Comparison of ENCODE assay signal across 11 cellular contexts in the genomic region with DNA sequence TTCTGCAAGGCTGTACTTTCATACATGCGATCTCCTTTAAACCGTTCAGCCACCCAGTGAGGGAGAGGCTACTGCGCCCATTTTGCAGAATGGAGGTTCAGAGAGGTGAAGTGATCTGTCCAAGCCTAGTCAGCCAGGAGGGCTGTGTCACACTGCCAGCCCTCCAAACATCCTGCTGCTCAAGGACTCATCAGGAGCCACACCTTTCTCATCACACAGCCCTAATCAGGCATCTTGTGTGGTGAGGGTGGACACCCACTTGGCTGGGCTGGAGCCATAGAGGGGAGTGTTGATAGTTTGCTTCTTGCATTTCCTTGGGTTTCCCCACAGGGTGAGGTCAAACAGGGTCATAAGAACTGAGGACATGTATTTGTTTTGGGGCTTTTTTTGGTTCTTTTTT. TPM values are rescaled to one million over a fixed set of nuclear protein-coding genes. Genes with fewer than 3 reads are reported as not detected.
DNase-seq lines count a peak whose midpoint lies in the region; ATAC-seq, FAIRE-seq and TF ChIP-seq lines count a peak whose summit lies in the region.
"Had no signal": no experiment of that assay in that cellular context is flagged by ENCODE, and none has a peak within 500 bp of the region (broad histone marks: within the 10 kb centered on the region; RNA-seq: fewer than 3 reads in every experiment).

No MANE protein-coding gene starts in this region.

- CTCF ChIA-PET in GM12878 (lab: Yijun Ruan, JAX), result interaction anchor here (0.9 to 1.7 kb wide), 5 partner anchors 8 to 85 kb away, joined by 3 to 9 read pairs (median 4); no protein-coding TSS in a partner anchor

- no peak for TF ChIP-seq EP300 in GM12878 (IDR thresholded peaks at IDR 0.05; ENCODE audit: borderline replicate concordance in 1 of 2, control insufficient read depth in 1 of 2, low read depth in 2 of 2, low read length in 2 of 2)

- POLR2A ChIA-PET in GM12878 (lab: Charles Lee), result interaction anchor here (1.5 to 1.6 kb wide), 2 partner anchors 10 to 13 kb away, joined by 4 read pairs; no protein-coding TSS in a partner anchor

- H2AFZ ChIP-seq in GM12878 (ENCODE audit: control insufficient read depth, low read depth, low read length), result no peak overlapping the region

- H4K20me1 ChIP-seq in GM12878 (ENCODE audit: control insufficient read depth, insufficient read depth), result no peaks in the 10 kb centered on the region

- H3K36me3 ChIP-seq in KOPT-K1 (ENCODE audit: insufficient read depth, low read length) (no peaks in the 10 kb centered on the region), GM12878 (ENCODE audit: control insufficient read depth in 2 of 2, insufficient read depth in 2 of 2, low read length in 1 of 2) (no peaks in the 10 kb centered on the region), spleen (no peaks in the 10 kb centered on the region)
- H3K36me3 ChIP-seq: pancreas had no signal

- H3K4me2 ChIP-seq in GM12878 (ENCODE audit: control insufficient read depth, insufficient read depth), result no peak overlapping the region

- SMC1A ChIA-PET in GM12878 (lab: Charles Lee; ENCODE audit: uncharacterized antibody, unreplicated experiment), result interaction anchor here (1.0 to 9.3 kb wide), 5 partner anchors 12 to 91 kb away, joined by 3 to 119 read pairs (median 6); partner anchors contain the start of gene OGT

- BruUV-seq in GM12878 (replicated peaks; lab: Mats Ljungman, UMichigan), result TSS peak; percentile 64

- RAD21 ChIA-PET in GM12878 (lab: Charles Lee; ENCODE audit: unreplicated experiment), result interaction anchor here (0.6 to 6.6 kb wide), 6 partner anchors 10 to 215 kb away, joined by 3 to 44 read pairs (median 4); no protein-coding TSS in a partner anchor

- no peaks in the 10 kb centered on the region; the same call in 1 of the 2 replicates for H3K79me2 ChIP-seq in GM12878 (ENCODE audit: control insufficient read depth, insufficient read depth, low read length)

- TF ChIP-seq CTCF in GM12878 (IDR thresholded peaks at IDR 0.05 in 2 of 3, conservative IDR thresholded peaks at IDR 0.05 in 1 of 3; ENCODE audit: control insufficient read depth in 2 of 3, extremely low read depth in 1 of 3, insufficient read depth in 1 of 3, low read depth in 3 of 3, low read length in 3 of 3) (no peak), spleen (IDR thresholded peaks at IDR 0.05 in 8 of 11, conservative IDR thresholded peaks at IDR 0.05 in 3 of 11) (no peak)

- 79% methylated on average over 3 of the region's 3 CpGs for WGBS in GM12878 (ENCODE audit: insufficient coverage, insufficient replicate concordance, low lambda C conversion rate, missing lambda C conversion rate)
- 79 to 88% (median 83%) methylated on average over 3 of the region's 3 CpGs for WGBS in spleen, 5 donors

- no peak for TF ChIP-seq RAD21 in GM12878 (IDR thresholded peaks at IDR 0.05; ENCODE audit: insufficient read depth, low read depth, low read length)

- intact Hi-C loops in GM12878 (cut with micrococcal nuclease; ENCODE audit: unreplicated experiment), result no loop called here
- intact Hi-C loops in spleen (cut with DNase I; ENCODE audit: low total_unique reads), result no loop called here

- H3K4me3 ChIP-seq in GM12878 (no peak overlapping the region), spleen (no peak overlapping the region)
- H3K4me3 ChIP-seq: pancreas had no signal

- H3K27me3 ChIP-seq in GM12878 (replicated peaks in 1 of 2; ENCODE audit: control insufficient read depth in 2 of 2, insufficient read depth in 2 of 2, low read length in 1 of 2) (no peaks in the 10 kb centered on the region), spleen (replicated peaks in 1 of 7) (no peaks in the 10 kb centered on the region)
- H3K27me3 ChIP-seq: pancreas had no signal

- DNase-seq in GM18507 (ENCODE audit: extremely low spot score, insufficient read length, low read depth) (no peak), GM12878 (ENCODE audit: low read depth, low spot score) (no peak), spleen (no peak), cerebellum (ENCODE audit: low spot score) (no peak), NAMALWA (ENCODE audit: low spot score) (no peak), left lobe of liver (ENCODE audit: low spot score) (no peak)
- DNase-seq: Caco-2, pancreas had no signal

- H3K9ac ChIP-seq in GM12878 (ENCODE audit: control insufficient read depth, insufficient read depth, low read length), result peak overlapping the region; percentile 66; the same call in 1 of the 2 replicates

- TF ChIP-seq POLR2A in GM12878 (IDR thresholded peaks at IDR 0.05; ENCODE audit: low read depth, low read length) (no peak), spleen (IDR thresholded peaks at IDR 0.05) (no peak)

- peak; percentile 69 for FAIRE-seq in GM18507 (lab: Jason Lieb, UNC)
- peak; percentile 59 for FAIRE-seq in GM12878 (lab: Jason Lieb, UNC)
- FAIRE-seq: endometrium, pancreas had no signal

- peaks cover 59% of the 10 kb centered on the region for H3K4me1 ChIP-seq in GM12878 (ENCODE audit: control insufficient read depth, insufficient read depth, low read length)
- H3K4me1 ChIP-seq in spleen, result peaks cover 23 to 68% (median 52%) of the 10 kb centered on the region in 6 donors
- H3K4me1 ChIP-seq: pancreas had no signal

- in situ Hi-C loops in GM12878 (cut with MboI), result no loop called here

- no peaks in the 10 kb centered on the region for H3K9me3 ChIP-seq in KOPT-K1 (ENCODE audit: insufficient read depth, low read length, poor library complexity, severe bottlenecking)
- no peaks in the 10 kb centered on the region; the same call in 1 of the 3 replicates for H3K9me3 ChIP-seq in GM12878 (replicated peaks; ENCODE audit: control insufficient read depth, insufficient read depth, low read length)
- H3K9me3 ChIP-seq in spleen, result no peaks in the 10 kb centered on the region
- H3K9me3 ChIP-seq: Caco-2, pancreas had no signal

- H3K27ac ChIP-seq in KOPT-K1 (ENCODE audit: low read depth, low read length, poor library complexity, severe bottlenecking) (peak overlapping the region; percentile 71), GM12878 (ENCODE audit: control insufficient read depth, insufficient read depth) (peak overlapping the region; percentile 89), spleen (peak overlapping the region in 6 of 8 donors; percentile 43 to 84 (median 77))

- ATAC-seq in GM12878, result peak; percentile 28
- ATAC-seq in left lobe of liver, result no peak

TF ChIP-seq in GM12878, 131 proteins besides CTCF, POLR2A, EP300 and RAD21 (continues in another document):
- TF ChIP-seq EGR1 (IDR thresholded peaks at IDR 0.05; ENCODE audit: borderline replicate concordance in 1 of 2, low read depth in 2 of 2, low read length in 2 of 2), result no peak
- TF ChIP-seq, protein P1, sequence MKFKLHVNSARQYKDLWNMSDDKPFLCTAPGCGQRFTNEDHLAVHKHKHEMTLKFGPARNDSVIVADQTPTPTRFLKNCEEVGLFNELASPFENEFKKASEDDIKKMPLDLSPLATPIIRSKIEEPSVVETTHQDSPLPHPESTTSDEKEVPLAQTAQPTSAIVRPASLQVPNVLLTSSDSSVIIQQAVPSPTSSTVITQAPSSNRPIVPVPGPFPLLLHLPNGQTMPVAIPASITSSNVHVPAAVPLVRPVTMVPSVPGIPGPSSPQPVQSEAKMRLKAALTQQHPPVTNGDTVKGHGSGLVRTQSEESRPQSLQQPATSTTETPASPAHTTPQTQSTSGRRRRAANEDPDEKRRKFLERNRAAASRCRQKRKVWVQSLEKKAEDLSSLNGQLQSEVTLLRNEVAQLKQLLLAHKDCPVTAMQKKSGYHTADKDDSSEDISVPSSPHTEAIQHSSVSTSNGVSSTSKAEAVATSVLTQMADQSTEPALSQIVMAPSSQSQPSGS (IDR thresholded peaks at IDR 0.05; ENCODE audit: low read length), result no peak
- TF ChIP-seq NR2F1 (conservative IDR thresholded peaks at IDR 0.05), result peak; percentile 70; the same call in 1 of the 2 replicates

RNA-seq across cellular contexts. Expression of gene CXCR3, which starts 5.4 kb away (rescaled TPM):
- total RNA-seq in GM12878 (2013; cell fraction: nucleolus; rRNA removed), result 7.8 and 8.0 TPM in 2 replicates
- total RNA-seq in GM12878 (2014; rRNA removed), result 18.0 and 24.9 TPM in 2 replicates
- 4.5 and 6.8 TPM in 2 replicates for total RNA-seq in GM12878 (2014; rRNA removed; fragmentation: Illumina TruSeq; extraction: Trizol)
- total RNA-seq in GM12878 (2021), result 45.4 and 48.2 TPM in 2 replicates
- 20.9 TPM for polyA plus RNA-seq in GM12878 (2011; ENCODE audit: low read depth)
- 0.37 and 3.0 TPM in 2 replicates for polyA plus RNA-seq in GM12878 (2011; rRNA removed)
- polyA plus RNA-seq in GM12878 (2011; cell fraction: cytosol; rRNA removed), result 5.1 and 8.0 TPM in 2 replicates
- 12.0 and 20.8 TPM in 2 replicates for polyA plus RNA-seq in GM12878 (2011; cell fraction: nucleus; rRNA removed)
- 24.8 and 41.5 TPM in 2 replicates for polyA plus RNA-seq in GM12878 (2012)
- 1.7 and 11.7 TPM in 2 replicates for polyA plus RNA-seq in GM12878 (2014; fragmentation: Illumina TruSeq; extraction: Trizol)
- polyA plus RNA-seq in GM12878 (2014; fragmentation: Nextera tagmentation; extraction: Ambion mirVana), result 1 to 10 TPM; 1.4 to 6.7 TPM
- 19.7 and 27.7 TPM in 2 replicates for polyA plus RNA-seq in GM12878 (2014; rRNA removed)
- 10 to 100 TPM; 47.6 to 48.0 TPM for polyA plus RNA-seq in GM12878 (2016; fragmentation: Nextera tagmentation; extraction: Ambion mirVana)
- 3.9 and 8.1 TPM in 2 replicates for polyA minus RNA-seq in GM12878 (2011; rRNA and poly(A)+ RNA removed)
- 7.7 and 10.4 TPM in 2 replicates for polyA minus RNA-seq in GM12878 (2011; cell fraction: cytosol; rRNA and poly(A)+ RNA removed)
- polyA minus RNA-seq in GM12878 (2011; cell fraction: nucleus; rRNA and poly(A)+ RNA removed), result 12.7 and 27.5 TPM in 2 replicates
- 1 to 10 TPM; 5.6 to 9.4 (median 8.5) TPM for total RNA-seq in spleen
- 10 to 100 TPM in 1 of 3 donors, 1 to 10 TPM in 2; 4.4 to 13.9 (median 6.4) TPM for polyA plus RNA-seq in spleen
- not detected for total RNA-seq in cerebellum
- total RNA-seq in left lobe of liver, result 0.13 TPM
- total RNA-seq: Caco-2, lower leg skin had no signal

RNA-seq across cellular contexts. Expression of gene GCNA, which starts 45.5 kb away (rescaled TPM):
- total RNA-seq in GM12878 (2013; cell fraction: nucleolus; rRNA removed), result 5.3 and 7.3 TPM in 2 replicates
- total RNA-seq in GM12878 (2014; rRNA removed) (0.62 and 1.8 TPM in 2 replicates), GM12878 (2014; rRNA removed; fragmentation: Illumina TruSeq; extraction: Trizol) (1.4 and 1.9 TPM in 2 replicates), GM12878 (2021) (1.0 and 1.3 TPM in 2 replicates), spleen (10 to 100 TPM in 1 of 7 donors, 1 to 10 TPM in 6; 1.9 to 12.8 (median 4.4) TPM), cerebellum (4.5 TPM), left lobe of liver (0.83 TPM)
- 0.51 TPM for polyA plus RNA-seq in GM12878 (2011; ENCODE audit: low read depth)
- polyA plus RNA-seq in GM12878 (2011; rRNA removed) (1.3 and 2.1 TPM in 2 replicates), GM12878 (2014; fragmentation: Illumina TruSeq; extraction: Trizol) (1.6 and 2.8 TPM in 2 replicates), GM12878 (2014; fragmentation: Nextera tagmentation; extraction: Ambion mirVana) (1 to 10 TPM in 1 of 2 experiments, under 1 TPM in 1; 0.69 to 1.1 TPM), GM12878 (2014; rRNA removed) (0.81 and 1.4 TPM in 2 replicates), GM12878 (2016; fragmentation: Nextera tagmentation; extraction: Ambion mirVana) (under 1 TPM; 0.37 to 0.72 TPM), spleen (1 to 10 TPM; 1.8 to 2.4 (median 1.9) TPM)
- polyA plus RNA-seq in GM12878 (2011; cell fraction: cytosol; rRNA removed), result 0.51 and 0.53 TPM in 2 replicates
- 4.2 and 6.0 TPM in 2 replicates for polyA plus RNA-seq in GM12878 (2011; cell fraction: nucleus; rRNA removed)
- 0.58 and 1.4 TPM in 2 replicates for polyA plus RNA-seq in GM12878 (2012)
- polyA minus RNA-seq in GM12878 (2011; rRNA and poly(A)+ RNA removed), result 1.3 and 1.8 TPM in 2 replicates
- polyA minus RNA-seq in GM12878 (2011; cell fraction: cytosol; rRNA and poly(A)+ RNA removed), result not detected in 2 replicates
- polyA minus RNA-seq in GM12878 (2011; cell fraction: nucleus; rRNA and poly(A)+ RNA removed), result 1.3 and 1.6 TPM in 2 replicates
